Comparison of ENCODE assay signal across 8 cellular contexts in the genomic region with DNA sequence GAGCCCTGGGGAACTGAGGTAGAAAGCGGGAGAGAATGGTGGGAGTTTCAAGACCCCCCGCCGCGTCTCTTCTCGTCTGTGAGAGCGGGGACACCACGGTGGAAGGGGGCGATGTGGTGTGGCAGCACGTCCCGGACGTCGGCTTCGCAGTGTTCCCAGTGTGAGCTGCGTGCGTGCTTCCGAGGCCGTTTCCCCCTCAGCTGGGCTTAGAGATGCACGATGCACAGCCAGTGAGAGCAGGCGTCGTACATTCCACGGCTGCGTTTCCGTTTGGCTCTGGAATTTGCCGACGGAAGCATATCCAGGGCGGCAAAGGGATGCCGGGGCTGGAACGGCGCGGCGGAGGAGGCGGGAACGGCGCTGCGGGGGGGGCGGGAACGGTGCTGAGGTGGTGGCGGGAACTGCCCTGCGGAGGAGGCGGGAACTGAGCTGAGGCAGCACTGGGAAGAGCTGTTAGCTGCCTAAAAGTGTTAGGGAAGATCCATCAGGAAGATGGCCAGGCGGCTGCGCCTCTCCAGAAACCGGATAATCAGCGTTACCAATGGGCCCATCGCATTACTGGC. TPM values are rescaled to one million over a fixed set of nuclear protein-coding genes. Genes with fewer than 3 reads are reported as not detected.
DNase-seq lines count a peak whose midpoint lies in the region; ATAC-seq and TF ChIP-seq lines count a peak whose summit lies in the region.

No MANE protein-coding gene starts in this region.

- peak overlapping the region; percentile 94 for H3K4me3 Mint-ChIP-seq in HFFc6

- H3K9me3 Mint-ChIP-seq in HFFc6 = peaks cover 4% of the 10 kb centered on the region; the same call in 1 of the 2 replicates

- H3K27ac Mint-ChIP-seq in HFFc6 = peak overlapping the region; percentile 87

- ATAC-seq in sciatic nerve (peak; percentile 37), HG02981 (IDR thresholded peaks at IDR 0.05; ENCODE audit: unreplicated experiment) (no peak), GM18498 (IDR thresholded peaks at IDR 0.05; ENCODE audit: unreplicated experiment) (no peak)

- H3K36me3 Mint-ChIP-seq in HFFc6 (ENCODE audit: low read depth) = no peaks in the 10 kb centered on the region

- peaks cover 16% of the 10 kb centered on the region for H3K9me3 ChIP-seq in iPS-18c (ENCODE audit: control insufficient read depth, insufficient read depth, low read length)

- intact Hi-C loops in sciatic nerve (cut with DNase I) = no loop called here

- peak; percentile 77 for DNase-seq in AG10803 (ENCODE audit: low read depth)
- peak; percentile 13 for DNase-seq in HFFc6
- peak; percentile 70 for DNase-seq in astrocyte of the spinal cord (ENCODE audit: low read depth, low spot score)
- DNase-seq in sciatic nerve (ENCODE audit: low spot score) = peak; percentile 78
- DNase-seq in hippocampal formation (lab: John Stamatoyannopoulos, UW) = no peak

- in situ Hi-C loops in astrocyte of the spinal cord (cut with HindIII; ENCODE audit: low sequenced_read_pairs) = no loop called here

- TF ChIP-seq CTCF in AG10803 (conservative IDR thresholded peaks at IDR 0.05; ENCODE audit: low read length) (no peak), HFFc6 (IDR thresholded peaks at IDR 0.05) (no peak), astrocyte of the spinal cord (IDR thresholded peaks at IDR 0.05; ENCODE audit: low read depth, low read length) (no peak)

- H3K4me3 ChIP-seq in AG10803 (ENCODE audit: low read length) (peak overlapping the region; percentile 68), astrocyte of the spinal cord (ENCODE audit: low read depth, low read length) (peak overlapping the region; percentile 39), iPS-18c (ENCODE audit: insufficient read depth, low read depth, low read length) (peak overlapping the region; percentile 20; the same call in 1 of the 2 replicates)

- H3K4me1 Mint-ChIP-seq in HFFc6 (ENCODE audit: low read depth) = peaks cover 47% of the 10 kb centered on the region

- H3K27me3 Mint-ChIP-seq in HFFc6 (ENCODE audit: insufficient read depth) = no peaks in the 10 kb centered on the region

RNA-seq across cellular contexts. Expression of a gene that starts 37.7 kb away (rescaled TPM):
- not detected for total RNA-seq in HFFc6 (2021; fragmentation: NEBNext Ultra II Directional; extraction: Animal tissue kit (Norgen Biotek cat#: 25700))
- total RNA-seq in sciatic nerve = 1.6 TPM

RNA-seq across cellular contexts. Expression of a gene that starts 43.8 kb away (rescaled TPM):
- total RNA-seq in HFFc6 (2021; fragmentation: NEBNext Ultra II Directional; extraction: Animal tissue kit (Norgen Biotek cat#: 25700)) = not detected
- total RNA-seq in sciatic nerve = 25.5 TPM

Comparison
In these comparisons a context has a peak if more than half of its experiments do, and no peak if none do; other contexts are left out.
1. DNase-seq: peak in AG10803 (single experiment), HFFc6 (single experiment), astrocyte of the spinal cord (single experiment) and sciatic nerve (single experiment); none in hippocampal formation (0 of 2).
2. RNA of a gene that starts 43.8 kb away (total RNA-seq): 25.5 TPM in sciatic nerve (single experiment); not detected in HFFc6; every median in the first group is over 10 times any median in the second.
3. Peak in every context shown above with its lines, with median percentiles within 50 percentile points of each other: H3K4me3 ChIP-seq.